7 cellular contexts compared by ENCODE assay signal in genomic region chr16:87457724-87458423, GRCh38. TPM values are rescaled to one million over a fixed set of nuclear protein-coding genes. Genes with fewer than 3 reads are reported as not detected.
DNase-seq lines count a peak whose midpoint lies in the region; ATAC-seq, FAIRE-seq and TF ChIP-seq lines count a peak whose summit lies in the region.

No MANE protein-coding gene starts in this region.

- peak; percentile 84 for DNase-seq in H54 (ENCODE audit: insufficient read length, low spot score)
- DNase-seq in T1000 (lab: John Stamatoyannopoulos, UW): peak; percentile 63
- peak; percentile 98 for DNase-seq in fibroblast of the aortic adventitia (ENCODE audit: low read depth)
- DNase-seq in stimulated activated CD8-positive, alpha-beta memory T cell treated with anti-CD3 and anti-CD28 coated beads, Interleukin-4, amount 100 ng/mL, for 48 hours: peak; percentile 74
- no peak for DNase-seq in HEK293T (ENCODE audit: extremely low spot score)
- DNase-seq in NCI-H1436 treated with DMSO at 0.1 percent for 48 hours (lab: John Stamatoyannopoulos, UW): no peak

- TF ChIP-seq CTCF in fibroblast of the aortic adventitia (IDR thresholded peaks at IDR 0.05; ENCODE audit: insufficient read depth, low read length): no peak

- no peak for TF ChIP-seq POLR2A in H54 (IDR thresholded peaks at IDR 0.05; ENCODE audit: low read depth, low read length)

- no peak overlapping the region for H3K4me3 ChIP-seq in fibroblast of the aortic adventitia (ENCODE audit: low read depth, low read length)

- POLR2A ChIA-PET in HEK293T (lab: Yijun Ruan, JAX): no interaction called here

- CTCF ChIA-PET in HEK293T (lab: Yijun Ruan, JAX): no interaction called here

- ATAC-seq in HG03378 (IDR thresholded peaks at IDR 0.05; ENCODE audit: unreplicated experiment): no peak

- FAIRE-seq in H54 (lab: Jason Lieb, UNC): peak; percentile 57

TF ChIP-seq in HEK293T, 16 proteins besides CTCF, POLR2A, EP300 and RAD21:
- TF ChIP-seq SUZ12 (IDR thresholded peaks at IDR 0.05) (no peak), LEF1 (IDR thresholded peaks at IDR 0.05; ENCODE audit: borderline replicate concordance) (no peak), ZNF384 (IDR thresholded peaks at IDR 0.05) (no peak), CTBP1 (IDR thresholded peaks at IDR 0.05; ENCODE audit: borderline replicate concordance) (no peak), TARDBP (IDR thresholded peaks at IDR 0.05) (no peak), FOXM1 (IDR thresholded peaks at IDR 0.05; ENCODE audit: borderline replicate concordance) (no peak), FOXA1 (IDR thresholded peaks at IDR 0.05) (no peak), L3MBTL2 (conservative IDR thresholded peaks at IDR 0.05) (no peak), BHLHE40 (IDR thresholded peaks at IDR 0.05; ENCODE audit: borderline replicate concordance) (no peak), ARNT (IDR thresholded peaks at IDR 0.05) (no peak), ELF4 (IDR thresholded peaks at IDR 0.05) (no peak), NFRKB (IDR thresholded peaks at IDR 0.05) (no peak), PKNOX1 (IDR thresholded peaks at IDR 0.05) (no peak), FOXK2 (IDR thresholded peaks at IDR 0.05) (no peak), HDGF (IDR thresholded peaks at IDR 0.05; ENCODE audit: borderline replicate concordance) (no peak), SP1 (IDR thresholded peaks at IDR 0.05) (no peak)

RNA-seq across cellular contexts. Expression of gene ZCCHC14, which starts 35.0 kb away (rescaled TPM):
- 17.1 and 24.5 TPM in 2 replicates for total RNA-seq in fibroblast of the aortic adventitia (ENCODE audit: low replicate concordance)

Comparison
In these comparisons a context has a peak if more than half of its experiments do, and no peak if none do; other contexts are left out.
1. DNase-seq: peak in H54 (single experiment), T1000 (single experiment), fibroblast of the aortic adventitia (single experiment) and stimulated activated CD8-positive, alpha-beta memory T cell treated with anti-CD3 and anti-CD28 coated beads, Interleukin-4, amount 100 ng/mL, for 48 hours (single experiment); none in HEK293T (single experiment) and NCI-H1436 treated with DMSO at 0.1 percent for 48 hours (single experiment).